1 cellular context compared by ENCODE assay signal in the genomic region with DNA sequence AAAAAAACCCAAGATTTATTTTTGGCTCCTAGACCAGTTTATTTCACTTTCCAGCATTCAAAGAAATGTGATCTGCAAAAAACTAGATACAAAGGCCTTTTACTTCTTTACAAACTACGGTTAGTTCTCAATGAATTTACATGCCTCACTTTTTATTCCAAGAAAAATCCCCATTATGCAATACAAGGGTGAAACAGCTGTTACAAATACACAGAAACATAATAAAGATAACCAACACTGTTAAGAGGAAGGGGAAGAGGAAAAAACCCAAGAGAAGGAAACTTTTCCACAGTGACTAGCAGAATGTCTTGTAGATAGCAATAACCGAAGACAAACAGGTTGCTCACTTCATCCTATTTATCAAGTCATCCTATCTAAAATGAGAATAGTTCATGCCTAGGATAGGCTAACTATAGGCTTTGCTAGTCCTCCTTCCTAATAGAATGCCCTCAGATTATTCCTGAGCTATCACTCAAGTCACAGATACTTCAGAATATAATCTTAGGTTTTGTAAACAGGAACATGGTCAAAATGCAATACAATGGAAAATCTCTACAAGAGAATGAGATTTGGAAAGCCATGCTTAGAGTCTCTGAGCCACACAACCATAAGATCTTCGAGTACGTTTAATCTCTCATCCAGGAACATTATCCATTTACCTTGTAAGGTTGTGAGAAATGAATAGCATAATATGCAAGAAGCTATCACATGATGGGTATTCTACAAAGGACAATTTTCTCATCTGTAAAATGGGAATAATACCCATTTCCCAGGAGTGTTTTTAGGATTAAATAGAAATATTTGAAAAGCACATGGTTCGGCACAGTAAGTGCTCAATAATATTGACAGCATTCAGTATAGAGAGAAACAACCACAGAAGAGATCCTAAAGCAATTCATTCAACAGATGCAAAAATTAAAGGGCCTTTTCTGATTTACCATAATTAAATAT.
TF ChIP-seq lines count a peak whose summit lies in the region.

No MANE protein-coding gene starts in this region.

TF ChIP-seq in H1, 55 proteins besides CTCF, POLR2A, EP300 and RAD21:
- no peak for TF ChIP-seq CHD2 (IDR thresholded peaks at IDR 0.05; ENCODE audit: low read length)
- TF ChIP-seq SIN3A (conservative IDR thresholded peaks at IDR 0.05 in 1 of 2, IDR thresholded peaks at IDR 0.05 in 1 of 2; ENCODE audit: low read depth in 1 of 2, low read length in 2 of 2): no peak
- no peak for TF ChIP-seq JUN (IDR thresholded peaks at IDR 0.05; ENCODE audit: low read depth, low read length)
- no peak for TF ChIP-seq TBP (IDR thresholded peaks at IDR 0.05; ENCODE audit: low read depth, low read length)
- TF ChIP-seq, protein P1, sequence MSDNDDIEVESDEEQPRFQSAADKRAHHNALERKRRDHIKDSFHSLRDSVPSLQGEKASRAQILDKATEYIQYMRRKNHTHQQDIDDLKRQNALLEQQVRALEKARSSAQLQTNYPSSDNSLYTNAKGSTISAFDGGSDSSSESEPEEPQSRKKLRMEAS (IDR thresholded peaks at IDR 0.05): no peak
- no peak for TF ChIP-seq CHD1 (IDR thresholded peaks at IDR 0.05; ENCODE audit: low read depth, low read length)
- TF ChIP-seq, protein P2, sequence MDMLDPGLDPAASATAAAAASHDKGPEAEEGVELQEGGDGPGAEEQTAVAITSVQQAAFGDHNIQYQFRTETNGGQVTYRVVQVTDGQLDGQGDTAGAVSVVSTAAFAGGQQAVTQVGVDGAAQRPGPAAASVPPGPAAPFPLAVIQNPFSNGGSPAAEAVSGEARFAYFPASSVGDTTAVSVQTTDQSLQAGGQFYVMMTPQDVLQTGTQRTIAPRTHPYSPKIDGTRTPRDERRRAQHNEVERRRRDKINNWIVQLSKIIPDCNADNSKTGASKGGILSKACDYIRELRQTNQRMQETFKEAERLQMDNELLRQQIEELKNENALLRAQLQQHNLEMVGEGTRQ (IDR thresholded peaks at IDR 0.05; ENCODE audit: low read length): no peak
- no peak for TF ChIP-seq HDAC6 (IDR thresholded peaks at IDR 0.05; ENCODE audit: low read depth, low read length)
- TF ChIP-seq KDM5A (IDR thresholded peaks at IDR 0.05; ENCODE audit: low read length): no peak
- no peak for TF ChIP-seq CBX8 (IDR thresholded peaks at IDR 0.05; ENCODE audit: borderline replicate concordance, low read depth, low read length)
- no peak for TF ChIP-seq POU5F1 (IDR thresholded peaks at IDR 0.05; ENCODE audit: low read depth, low read length)
- no peak for TF ChIP-seq RNF2 (IDR thresholded peaks at IDR 0.05; ENCODE audit: borderline replicate concordance, low read depth, low read length, missing control alignments, poor library complexity, severe bottlenecking)
